ENCODE assay signal across 10 cellular contexts in the genomic region with DNA sequence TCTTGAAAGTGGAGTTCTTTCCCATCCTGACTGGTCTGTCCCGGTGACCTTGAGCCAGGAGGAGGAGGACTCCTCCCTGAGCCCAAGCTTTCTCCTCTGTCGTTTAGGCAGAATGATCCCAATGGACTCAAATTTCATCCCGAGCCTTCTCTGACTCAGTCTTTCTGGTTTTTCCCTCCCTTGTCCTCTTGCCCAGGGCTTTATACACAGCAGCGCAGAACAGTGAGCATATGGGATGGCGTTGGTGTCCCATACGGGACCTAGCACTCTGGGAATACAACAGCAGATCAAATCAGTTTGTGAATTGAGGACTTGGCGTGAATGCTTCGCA. TPM values are rescaled to one million over a fixed set of nuclear protein-coding genes. Genes with fewer than 3 reads are reported as not detected.
DNase-seq lines count a peak whose midpoint lies in the region; ATAC-seq and TF ChIP-seq lines count a peak whose summit lies in the region.
"Had no signal": no experiment of that assay in that cellular context is flagged by ENCODE, and none has a peak within 500 bp of the region (broad histone marks: within the 10 kb centered on the region; RNA-seq: fewer than 3 reads in every experiment).

No MANE protein-coding gene starts in this region.

- H3K27ac Mint-ChIP-seq in activated naive CD4-positive, alpha-beta T cell treated with anti-CD3 and anti-CD28 coated beads, Interleukin-2, amount 10 ng/mL, durations not matched to agents 7 days and 5 days, result no peak overlapping the region

- no peak for TF ChIP-seq POLR2A in transverse colon (IDR thresholded peaks at IDR 0.05)

- in situ Hi-C loops in transverse colon (cut with MboI; ENCODE audit: low pct_ligation_motif_present in 1 of 4, low pct_unique_long_range_greater_than_20kb in 1 of 4, low sequenced_read_pairs in 3 of 4), result loop anchor here in 3 of 4 donors (10.0 to 25.0 kb wide), 6 partner anchors 103 to 607 kb away; no protein-coding TSS in a partner anchor

- CTCF ChIA-PET in activated naive CD4-positive, alpha-beta T cell treated with anti-CD3 and anti-CD28 coated beads, Interleukin-2, amount 10 ng/mL, durations not matched to agents 7 days and 5 days (lab: Charles Lee), result no interaction called here

- H3K4me3 ChIP-seq in muscle layer of colon (ENCODE audit: low read depth in 1 of 2, low read length in 2 of 2), result no peak overlapping the region
- no peak overlapping the region for H3K4me3 ChIP-seq in transverse colon

- TF ChIP-seq CTCF in transverse colon (IDR thresholded peaks at IDR 0.05), result no peak

- H3K27ac ChIP-seq in muscle layer of colon (ENCODE audit: low read depth, low read length) (peak overlapping the region; percentile 76), transverse colon (peak overlapping the region; percentile 77 to 89 (median 84))

- H3K9me3 ChIP-seq in muscle layer of colon (ENCODE audit: low read length) (no peaks in the 10 kb centered on the region), transverse colon (no peaks in the 10 kb centered on the region)

- no peak for ATAC-seq in HG02970 (IDR thresholded peaks at IDR 0.05; ENCODE audit: low FRiP score, unreplicated experiment)
- ATAC-seq: Panc1 had no signal

- TF ChIP-seq EP300 in transverse colon (IDR thresholded peaks at IDR 0.05; ENCODE audit: low read depth), result no peak

- H3K27me3 ChIP-seq in muscle layer of colon (ENCODE audit: control insufficient read depth in 1 of 2, insufficient read depth in 2 of 2, low read length in 2 of 2), result no peaks in the 10 kb centered on the region
- no peaks in the 10 kb centered on the region for H3K27me3 ChIP-seq in transverse colon

- H3K9ac ChIP-seq in muscle layer of colon (ENCODE audit: low read length), result no peak overlapping the region

- peak overlapping the region; percentile 67 for H3K4me3 Mint-ChIP-seq in activated naive CD4-positive, alpha-beta T cell treated with anti-CD3 and anti-CD28 coated beads, Interleukin-2, amount 10 ng/mL, durations not matched to agents 7 days and 5 days

- H3K4me1 ChIP-seq in muscle layer of colon (ENCODE audit: insufficient read depth, low read length) (peaks cover 29% of the 10 kb centered on the region), transverse colon (peaks cover 19 to 42% (median 32%) of the 10 kb centered on the region in 4 donors)

- peaks cover 51% of the 10 kb centered on the region for H3K27me3 Mint-ChIP-seq in activated naive CD4-positive, alpha-beta T cell treated with anti-CD3 and anti-CD28 coated beads, Interleukin-2, amount 10 ng/mL, durations not matched to agents 7 days and 5 days

- H3K36me3 Mint-ChIP-seq in activated naive CD4-positive, alpha-beta T cell treated with anti-CD3 and anti-CD28 coated beads, Interleukin-2, amount 10 ng/mL, durations not matched to agents 7 days and 5 days, result peaks cover 31% of the 10 kb centered on the region

- WGBS in transverse colon (ENCODE audit: low coverage in 1 of 2), 2 donors, result 56 to 68% methylated on average over 7 to 8 of the region's 8 CpGs

- H3K4me1 Mint-ChIP-seq in activated naive CD4-positive, alpha-beta T cell treated with anti-CD3 and anti-CD28 coated beads, Interleukin-2, amount 10 ng/mL, durations not matched to agents 7 days and 5 days, result peaks cover 62% of the 10 kb centered on the region

- H3K36me3 ChIP-seq in muscle layer of colon (ENCODE audit: insufficient read depth, low read length) (no peaks in the 10 kb centered on the region), transverse colon (no peaks in the 10 kb centered on the region)

- intact Hi-C loops in transverse colon (cut with DNase I; ENCODE audit: low total_unique reads), result no loop called here

- DNase-seq in activated naive CD4-positive, alpha-beta T cell treated with anti-CD3 and anti-CD28 coated beads, Interleukin-2, amount 10 ng/mL, durations not matched to agents 7 days and 5 days, result no peak
- no peak for DNase-seq in activated naive CD4-positive, alpha-beta T cell treated with Interleukin-2 at 50 U/mL for 16 hours
- DNase-seq in amniotic stem cell (lab: John Stamatoyannopoulos, UW) (peak; percentile 62), transverse colon (no peak), NCI-H69 (lab: John Stamatoyannopoulos, UW) (no peak), GF-D8 (lab: John Stamatoyannopoulos, UW) (no peak)
- DNase-seq: COR-L47 had no signal

- no peaks in the 10 kb centered on the region for H3K9me3 Mint-ChIP-seq in activated naive CD4-positive, alpha-beta T cell treated with anti-CD3 and anti-CD28 coated beads, Interleukin-2, amount 10 ng/mL, durations not matched to agents 7 days and 5 days

RNA-seq across cellular contexts. Expression of a gene that starts 0.9 kb away (rescaled TPM):
- 10 to 100 TPM; 22.3 to 44.6 (median 39.4) TPM for total RNA-seq in transverse colon
